ENCODE assay signal across 8 cellular contexts in the genomic region with DNA sequence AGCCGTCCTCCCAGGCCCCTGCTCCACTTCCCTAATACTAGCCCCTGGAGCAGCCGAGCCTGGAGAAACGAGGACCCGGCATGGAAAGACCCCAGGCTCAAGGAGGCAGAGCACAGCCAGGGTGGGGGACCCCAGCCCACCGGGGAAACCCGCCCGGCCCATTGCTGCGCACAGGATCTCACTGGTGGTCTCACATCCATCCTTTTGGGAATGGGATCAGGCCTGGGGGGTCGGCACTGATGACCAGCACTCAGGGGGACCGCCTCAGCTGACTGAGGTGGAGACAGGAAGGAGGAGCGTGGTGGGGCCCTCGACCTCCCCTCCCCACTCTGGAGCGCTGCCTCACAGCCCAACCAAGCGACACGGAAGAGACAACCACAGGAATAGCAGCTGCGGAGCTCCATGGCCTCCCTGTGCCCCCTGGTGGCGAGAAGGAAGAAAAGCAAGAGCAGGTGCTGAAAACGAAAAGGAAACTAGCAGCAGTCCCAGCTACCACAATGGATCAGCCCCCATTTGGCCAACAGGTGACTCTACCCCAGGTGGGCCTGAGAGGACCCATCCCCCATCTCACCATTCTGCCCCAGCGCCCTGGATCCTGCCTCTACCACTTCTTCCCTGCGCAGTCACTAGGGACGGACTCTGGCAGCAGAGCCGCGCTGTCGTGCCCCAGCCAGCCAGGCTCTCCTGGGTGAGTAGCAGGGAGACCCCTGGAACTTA. TPM values are rescaled to one million over a fixed set of nuclear protein-coding genes. Genes with fewer than 3 reads are reported as not detected.
A peak's percentile ranks its signal among the peaks of the same experiment; 100 is the strongest.
DNase-seq lines count a peak whose midpoint lies in the region; ATAC-seq and TF ChIP-seq lines count a peak whose summit lies in the region.
"Not testable (repeated sequence)": the region's sequence is repeated elsewhere in the genome, so short reads cannot be mapped to it uniquely, and the experiment has no call there.

No MANE protein-coding gene starts in this region.

- H3K14ac ChIP-seq in neuronal stem cell (ENCODE audit: low read length) = not testable (repeated sequence)

- peak overlapping the region in 1 of 2 donors; percentile 31 for H3K4me3 ChIP-seq in neuronal stem cell (ENCODE audit: low read length in 2 of 2)

- H3K18ac ChIP-seq in neuronal stem cell (ENCODE audit: low read length) = peak overlapping the region; percentile 77

- H3K9me3 ChIP-seq in ES-I3 (ENCODE audit: control insufficient read depth, insufficient read depth, low read length); neuronal stem cell (replicated peaks in 1 of 2; ENCODE audit: control insufficient read depth in 2 of 2, insufficient read depth in 1 of 2, low read depth in 1 of 2, low read length in 2 of 2): not testable (repeated sequence)

- H3K36me3 ChIP-seq in ES-I3 (ENCODE audit: insufficient read depth, low read length); neuronal stem cell (replicated peaks in 1 of 2; ENCODE audit: control insufficient read depth in 2 of 2, insufficient read depth in 2 of 2, low read length in 2 of 2): not testable (repeated sequence)

- peak; percentile 76 for TF ChIP-seq CTCF in foreskin keratinocyte (conservative IDR thresholded peaks at IDR 0.05)

- not testable (repeated sequence) for H2AK5ac ChIP-seq in neuronal stem cell (ENCODE audit: low read depth, low read length)

- DNase-seq in HCEC 1CT (peak; percentile 41), LoVo (ENCODE audit: low spot score) (peak; percentile 73), SIG-M5 (lab: John Stamatoyannopoulos, UW) (peak; percentile 75), neuronal stem cell (ENCODE audit: low spot score) (peak; percentile 49), substantia nigra (lab: John Stamatoyannopoulos, UW) (peak in 28 of 49 donors; percentile 23 to 62 (median 42))
- peak; percentile 85 for DNase-seq in activated effector memory CD4-positive, alpha-beta T cell treated with anti-CD3 and anti-CD28 coated beads, Interleukin-2, amount 50 U/mL, for 16 hours
- DNase-seq in foreskin keratinocyte = not testable (repeated sequence)

- H4K8ac ChIP-seq in neuronal stem cell (ENCODE audit: low read depth, low read length) = peak overlapping the region; percentile 92

- not testable (repeated sequence) for H3K23ac ChIP-seq in neuronal stem cell (ENCODE audit: low read depth, low read length, poor library complexity)

- H3K27me3 ChIP-seq in foreskin keratinocyte (peaks cover 42% of the 10 kb centered on the region), neuronal stem cell (ENCODE audit: control insufficient read depth in 3 of 3, insufficient read depth in 3 of 3, low read depth in 1 of 3, low read length in 3 of 3) (peaks cover 6 to 43% (median 23%) of the 10 kb centered on the region in 3 experiments)

- peak; percentile 8 for ATAC-seq in foreskin keratinocyte

- not testable (repeated sequence) for H2BK12ac ChIP-seq in neuronal stem cell (ENCODE audit: low read length)

- peak overlapping the region; percentile 67 for H2AFZ ChIP-seq in neuronal stem cell (ENCODE audit: low read length)

- H2BK120ac ChIP-seq in neuronal stem cell (ENCODE audit: low read depth, low read length) = not testable (repeated sequence)

- H3K79me1 ChIP-seq in neuronal stem cell (ENCODE audit: low read depth, low read length) = not testable (repeated sequence)

- peak overlapping the region; percentile 84 for H2BK15ac ChIP-seq in neuronal stem cell (ENCODE audit: low read length)

- H3K9ac ChIP-seq in ES-I3 (ENCODE audit: low read depth, low read length) = peak overlapping the region; percentile 47; the same call in 1 of the 2 replicates
- H3K9ac ChIP-seq in neuronal stem cell (ENCODE audit: low read depth, low read length, poor library complexity) = not testable (repeated sequence)

- peak overlapping the region; percentile 59 for H3K4me2 ChIP-seq in neuronal stem cell (ENCODE audit: insufficient read depth, low read length, poor library complexity, severe bottlenecking)

- not testable (repeated sequence) for H2BK5ac ChIP-seq in neuronal stem cell (ENCODE audit: low read length)

- not testable (repeated sequence) for H4K91ac ChIP-seq in neuronal stem cell (ENCODE audit: low read depth, low read length, poor library complexity)

- not testable (repeated sequence) for H3K4me1 ChIP-seq in ES-I3 (ENCODE audit: insufficient read depth, low read length); neuronal stem cell (ENCODE audit: control insufficient read depth in 2 of 2, insufficient read depth in 1 of 2, low read depth in 1 of 2, low read length in 2 of 2)
- H3K4me1 ChIP-seq in foreskin keratinocyte = peaks cover 15% of the 10 kb centered on the region

- H3K4ac ChIP-seq in neuronal stem cell (ENCODE audit: low read length) = not testable (repeated sequence)

- not testable (repeated sequence) for H3K27ac ChIP-seq in foreskin keratinocyte; neuronal stem cell (replicated peaks; ENCODE audit: low read length); substantia nigra (ENCODE audit: low read depth, low read length, poor library complexity, severe bottlenecking)

- no CpG with 5 or more reads among the region's 24 CpGs for WGBS in neuronal stem cell (ENCODE audit: extremely low coverage in 2 of 2, insufficient read length in 2 of 2, insufficient replicate concordance in 1 of 2), 2 donors

RNA-seq across cellular contexts. Expression of gene TNS1, which starts 31.9 kb away (rescaled TPM):
- 1.8 and 4.3 TPM in 2 replicates for total RNA-seq in foreskin keratinocyte
- polyA plus RNA-seq in foreskin keratinocyte = 0.69 and 0.78 TPM in 2 replicates
- polyA plus RNA-seq in neuronal stem cell (2013, experiment 1 of 2) = 1.1 TPM
- 1.3 TPM for polyA plus RNA-seq in neuronal stem cell (2013, experiment 2 of 2)

RNA-seq across cellular contexts. Expression of gene RUFY4, which starts 34.4 kb away (rescaled TPM):
- total RNA-seq in foreskin keratinocyte = not detected in 2 replicates
- polyA plus RNA-seq in foreskin keratinocyte = not detected in 2 replicates
- not detected for polyA plus RNA-seq in neuronal stem cell (2013, experiment 1 of 2)
- 0.08 TPM for polyA plus RNA-seq in neuronal stem cell (2013, experiment 2 of 2)
